In the genomic region with DNA sequence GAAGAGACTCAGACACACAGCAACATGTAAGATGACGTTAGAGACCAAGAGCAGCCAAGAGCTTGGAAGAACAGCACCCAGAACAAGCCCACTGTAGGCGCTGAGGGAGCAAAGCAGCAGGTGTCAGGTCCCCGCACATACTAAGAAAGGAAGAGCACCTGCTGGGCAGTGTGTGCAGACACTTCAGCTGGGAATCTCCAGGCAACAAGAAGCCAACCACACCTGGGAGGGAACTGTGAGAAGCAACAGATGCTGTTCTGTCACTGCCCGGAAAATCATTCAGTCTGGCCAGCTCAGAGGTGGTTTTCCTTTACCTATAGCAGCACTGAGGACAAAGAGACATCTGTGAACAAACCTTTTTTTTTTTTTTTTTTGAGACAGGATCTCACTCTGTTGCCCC, we compare ENCODE assay signal across 16 cellular contexts. TPM values are rescaled to one million over a fixed set of nuclear protein-coding genes. Genes with fewer than 3 reads are reported as not detected.
DNase-seq lines count a peak whose midpoint lies in the region; FAIRE-seq and TF ChIP-seq lines count a peak whose summit lies in the region.
"Had no signal": no experiment of that assay in that cellular context is flagged by ENCODE, and none has a peak within 500 bp of the region (broad histone marks: within the 10 kb centered on the region; RNA-seq: fewer than 3 reads in every experiment).

No MANE protein-coding gene starts in this region.

- no peak overlapping the region for H3K4me3 ChIP-seq in bronchial epithelial cell (ENCODE audit: low read depth, low read length)
- H3K4me3 ChIP-seq: esophagus muscularis mucosa, tibial artery had no signal

- peaks cover 90% of the 10 kb centered on the region for H3K36me3 Mint-ChIP-seq in activated T-cell treated with anti-CD3 and anti-CD28 coated beads, Interleukin-2, amount 50 U/mL, for 24 hours (ENCODE audit: low read depth)
- H3K36me3 Mint-ChIP-seq in progenitor cell of endocrine pancreas (ENCODE audit: insufficient read depth) (peaks cover 39% of the 10 kb centered on the region), Calu3 (ENCODE audit: insufficient read depth, unreplicated experiment) (peaks cover 9% of the 10 kb centered on the region)

- H3K4me1 Mint-ChIP-seq in activated T-cell treated with anti-CD3 and anti-CD28 coated beads, Interleukin-2, amount 50 U/mL, for 24 hours (ENCODE audit: low read depth), result peaks cover 9% of the 10 kb centered on the region
- H3K4me1 Mint-ChIP-seq in progenitor cell of endocrine pancreas (ENCODE audit: low read depth) (peaks cover 18% of the 10 kb centered on the region), Calu3 (ENCODE audit: low read depth, unreplicated experiment) (no peaks in the 10 kb centered on the region)

- no peaks in the 10 kb centered on the region for H3K27me3 Mint-ChIP-seq in activated T-cell treated with anti-CD3 and anti-CD28 coated beads, Interleukin-2, amount 50 U/mL, for 24 hours
- H3K27me3 Mint-ChIP-seq in progenitor cell of endocrine pancreas, result no peaks in the 10 kb centered on the region
- H3K27me3 Mint-ChIP-seq in Calu3 (ENCODE audit: unreplicated experiment), result no peaks in the 10 kb centered on the region
- H3K27me3 Mint-ChIP-seq: activated CD4-positive, alpha-beta memory T cell treated with anti-CD3 and anti-CD28 coated beads for 36 hours; activated naive CD8-positive, alpha-beta T cell had no signal

- FAIRE-seq in bronchial epithelial cell (lab: Jason Lieb, UNC), result peak; percentile 64

- peak overlapping the region; percentile 50 for H3K27ac Mint-ChIP-seq in activated T-cell treated with anti-CD3 and anti-CD28 coated beads, Interleukin-2, amount 50 U/mL, for 24 hours
- H3K27ac Mint-ChIP-seq in progenitor cell of endocrine pancreas, result peak overlapping the region; percentile 89
- H3K27ac Mint-ChIP-seq in Calu3 (ENCODE audit: unreplicated experiment), result no peak overlapping the region
- H3K27ac Mint-ChIP-seq: activated CD4-positive, alpha-beta memory T cell treated with anti-CD3 and anti-CD28 coated beads for 36 hours; activated naive CD8-positive, alpha-beta T cell; CD8-positive, alpha-beta T cell had no signal

- no peaks in the 10 kb centered on the region for H3K27me3 ChIP-seq in bronchial epithelial cell (ENCODE audit: control insufficient read depth, insufficient read depth, low read length)
- H3K27me3 ChIP-seq: esophagus muscularis mucosa, tibial artery had no signal

- BruUV-seq in Calu3 (replicated peaks; lab: Mats Ljungman, UMichigan), result no TSS peak

- no peak overlapping the region for H3K4me3 Mint-ChIP-seq in activated T-cell treated with anti-CD3 and anti-CD28 coated beads, Interleukin-2, amount 50 U/mL, for 24 hours
- H3K4me3 Mint-ChIP-seq in progenitor cell of endocrine pancreas (ENCODE audit: low read depth) (no peak overlapping the region), Calu3 (ENCODE audit: low read depth, unreplicated experiment) (no peak overlapping the region)
- H3K4me3 Mint-ChIP-seq: activated CD4-positive, alpha-beta memory T cell treated with anti-CD3 and anti-CD28 coated beads for 36 hours; activated naive CD8-positive, alpha-beta T cell; CD8-positive, alpha-beta T cell had no signal

- CTCF ChIA-PET in Calu3 (lab: Charles Lee), result no interaction called here

- TF ChIP-seq CTCF in bronchial epithelial cell (IDR thresholded peaks at IDR 0.05; ENCODE audit: insufficient read depth, low read length, severe bottlenecking), result no peak
- TF ChIP-seq CTCF in progenitor cell of endocrine pancreas (IDR thresholded peaks at IDR 0.05; ENCODE audit: unreplicated experiment), result no peak
- TF ChIP-seq CTCF in Calu3 (IDR thresholded peaks at IDR 0.05; ENCODE audit: unreplicated experiment), result no peak

- no peaks in the 10 kb centered on the region for H3K9me3 Mint-ChIP-seq in activated T-cell treated with anti-CD3 and anti-CD28 coated beads, Interleukin-2, amount 50 U/mL, for 24 hours
- no peaks in the 10 kb centered on the region for H3K9me3 Mint-ChIP-seq in progenitor cell of endocrine pancreas (ENCODE audit: low read depth)
- no peaks in the 10 kb centered on the region for H3K9me3 Mint-ChIP-seq in Calu3 (ENCODE audit: low read depth, unreplicated experiment)
- H3K9me3 Mint-ChIP-seq: activated CD4-positive, alpha-beta memory T cell treated with anti-CD3 and anti-CD28 coated beads for 36 hours; CD8-positive, alpha-beta T cell had no signal

- H3K36me3 ChIP-seq in bronchial epithelial cell (ENCODE audit: control insufficient read depth, insufficient read depth, low read length), result peaks cover 11% of the 10 kb centered on the region

- intact Hi-C loops in Calu3 (cut with micrococcal nuclease; ENCODE audit: unreplicated experiment), result no loop called here

- no peak for DNase-seq in activated T-cell treated with anti-CD3 and anti-CD28 coated beads, Interleukin-2, amount 50 U/mL, for 24 hours
- DNase-seq in activated T-cell treated with anti-CD3 and anti-CD28 coated beads for 4 hours (no peak), NCI-H2171 (lab: John Stamatoyannopoulos, UW) (peak; percentile 86), bronchial epithelial cell (ENCODE audit: low read depth) (no peak), progenitor cell of endocrine pancreas (ENCODE audit: low spot score, unreplicated experiment) (no peak), LoVo (ENCODE audit: low spot score) (no peak), ureter (ENCODE audit: low spot score) (no peak), Calu3 (no peak)
- DNase-seq: 8988T; activated CD4-positive, alpha-beta memory T cell treated with anti-CD3 and anti-CD28 coated beads for 36 hours; CD8-positive, alpha-beta T cell; NCI-H226; T-helper 9 cell; tibial artery had no signal

RNA-seq across cellular contexts. Expression of a gene that starts 35.7 kb away (rescaled TPM):
- total RNA-seq in bronchial epithelial cell (4.5 and 5.0 TPM in 2 replicates), progenitor cell of endocrine pancreas (32.1 and 35.5 TPM in 2 replicates), ureter (47.4 TPM), Calu3 (2022) (32.1 and 34.8 TPM in 2 replicates)
